Comparison of ENCODE assay signal across 14 cellular contexts in the genomic region with DNA sequence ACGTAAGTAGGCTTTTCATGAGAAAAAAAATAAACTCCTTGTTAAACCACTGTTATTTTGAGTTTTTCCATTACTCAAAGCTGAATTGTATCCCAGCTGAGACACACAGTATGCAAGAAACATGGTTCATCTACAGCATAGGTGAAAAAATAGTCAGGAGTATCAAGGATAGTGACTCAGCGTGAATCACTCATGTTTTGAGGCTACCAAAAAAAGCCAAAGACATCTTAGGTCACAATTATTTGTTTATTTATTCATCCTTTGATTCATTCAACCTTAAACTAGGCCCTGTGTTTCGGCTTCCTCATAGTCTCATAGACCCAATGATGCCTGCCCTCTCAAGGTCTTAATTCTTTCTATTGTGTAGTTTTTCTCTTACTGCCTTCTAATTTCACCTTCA. TPM values are rescaled to one million over a fixed set of nuclear protein-coding genes. Genes with fewer than 3 reads are reported as not detected.
DNase-seq lines count a peak whose midpoint lies in the region; ATAC-seq and FAIRE-seq lines count a peak whose summit lies in the region.
"Had no signal": no experiment of that assay in that cellular context is flagged by ENCODE, and none has a peak within 500 bp of the region (broad histone marks: within the 10 kb centered on the region; RNA-seq: fewer than 3 reads in every experiment).

No MANE protein-coding gene starts in this region.

- FAIRE-seq in HTR-8/SVneo (lab: Jason Lieb, UNC) = no peak
- FAIRE-seq: GM12892 had no signal

- DNase-seq in activated CD4-positive, CD25-positive, alpha-beta regulatory T cell treated with anti-CD3 and anti-CD28 coated beads, Interleukin-2, amount 50 U/mL, for 72 hours = no peak
- peak; percentile 1 for DNase-seq in HTR-8/SVneo (ENCODE audit: insufficient read length, low spot score)
- DNase-seq in brain pericyte (ENCODE audit: low read depth, low spot score) = peak; percentile 33
- DNase-seq in renal cortical epithelial cell (ENCODE audit: low read depth) = peak; percentile 49
- no peak for DNase-seq in central memory CD4-positive, alpha-beta T cell
- DNase-seq: activated CD4-positive, CD25-positive, alpha-beta regulatory T cell; activated naive CD4-positive, alpha-beta T cell treated with Interleukin-2 at 50 U/mL for 16 hours; left ventricle myocardium inferior; NCI-H1694 treated with DMSO at 0.1 percent for 48 hours; NCI-H748 treated with DMSO at 0.1 percent for 48 hours had no signal

- ATAC-seq in activated CD4-positive, CD25-positive, alpha-beta regulatory T cell treated with anti-CD3 and anti-CD28 coated beads, Interleukin-2, amount 50 U/mL, for 24 hours = peak; percentile 53 to 55
- ATAC-seq in GM21717 (IDR thresholded peaks at IDR 0.05; ENCODE audit: unreplicated experiment) = no peak
- no peak for ATAC-seq in GM21529 (IDR thresholded peaks at IDR 0.05; ENCODE audit: unreplicated experiment)

RNA-seq across cellular contexts. Expression of gene STX17, which starts 32.9 kb away (rescaled TPM):
- 24.0 and 30.5 TPM in 2 replicates for total RNA-seq in renal cortical epithelial cell

RNA-seq across cellular contexts. Expression of gene NR4A3, which starts 51.8 kb away (rescaled TPM):
- 0.15 and 0.35 TPM in 2 replicates for total RNA-seq in renal cortical epithelial cell

Comparison
In these comparisons a context has a peak if more than half of its experiments do, and no peak if none do; other contexts are left out.
1. ATAC-seq: peak in activated CD4-positive, CD25-positive, alpha-beta regulatory T cell treated with anti-CD3 and anti-CD28 coated beads, Interleukin-2, amount 50 U/mL, for 24 hours (2 of 2); none in GM21717 (single experiment) and GM21529 (single experiment).
2. DNase-seq: peak in HTR-8/SVneo (single experiment), brain pericyte (single experiment) and renal cortical epithelial cell (single experiment); none in activated CD4-positive, CD25-positive, alpha-beta regulatory T cell treated with anti-CD3 and anti-CD28 coated beads, Interleukin-2, amount 50 U/mL, for 72 hours (single experiment) and central memory CD4-positive, alpha-beta T cell (single experiment).